ENCODE assay signal across 19 cellular contexts in the genomic region with DNA sequence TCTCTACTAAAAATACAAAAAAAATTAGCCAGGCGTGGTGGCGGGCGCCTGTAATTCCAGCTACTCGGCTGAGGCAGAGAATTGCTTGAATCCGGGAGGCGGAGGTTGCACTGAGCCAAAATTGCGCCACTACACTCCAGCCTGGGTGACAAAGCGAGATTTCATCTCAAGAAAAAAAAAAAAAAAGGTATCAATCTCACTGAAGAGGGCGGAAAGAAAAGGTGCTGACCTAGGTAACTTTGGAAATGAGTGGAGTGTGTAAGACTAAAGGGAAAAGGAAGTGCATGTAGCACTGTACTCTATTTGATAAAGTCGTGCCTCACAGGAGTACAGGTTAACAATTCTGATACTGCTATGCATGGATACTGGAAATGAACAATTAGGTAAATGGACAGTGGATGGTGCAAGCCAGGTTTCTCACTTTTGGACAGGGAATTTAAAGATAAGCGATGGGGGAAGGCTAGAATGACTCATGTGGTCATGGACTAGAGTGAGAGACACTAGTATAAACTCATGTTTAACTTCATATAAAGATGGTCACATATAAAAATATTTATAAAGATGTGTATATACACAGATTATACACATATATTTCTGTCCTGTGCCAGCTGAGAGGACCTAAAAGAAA.
DNase-seq lines count a peak whose midpoint lies in the region; ATAC-seq, FAIRE-seq and TF ChIP-seq lines count a peak whose summit lies in the region.
"Had no signal": no experiment of that assay in that cellular context is flagged by ENCODE, and none has a peak within 500 bp of the region (broad histone marks: within the 10 kb centered on the region; RNA-seq: fewer than 3 reads in every experiment).

No MANE protein-coding gene starts in this region.

- no peak overlapping the region for H3K4me3 ChIP-seq in K562
- H3K4me3 ChIP-seq in trophoblast cell (ENCODE audit: low read depth, low read length) = no peak overlapping the region
- H3K4me3 ChIP-seq: GM12878 had no signal

- H3K27me3 ChIP-seq in K562 (ENCODE audit: control insufficient read depth in 2 of 2, insufficient read depth in 2 of 2, low read length in 2 of 2) (no peaks in the 10 kb centered on the region), trophoblast cell (ENCODE audit: insufficient read depth, low read length) (no peaks in the 10 kb centered on the region)

- H3K9me3 ChIP-seq in K562 (replicated peaks; ENCODE audit: control insufficient read depth, insufficient read depth, low read depth, low read length) = no peaks in the 10 kb centered on the region
- H3K9me3 ChIP-seq in trophoblast cell (ENCODE audit: insufficient read depth, low read depth, low read length) = no peaks in the 10 kb centered on the region
- H3K9me3 ChIP-seq: Caco-2 had no signal

- in situ Hi-C loops in K562 (cut with MboI) = no loop called here

- H2AK5ac ChIP-seq in trophoblast cell (ENCODE audit: low read length) = no peak overlapping the region

- H3K4me2 ChIP-seq in K562 (ENCODE audit: insufficient read depth, low read length) (no peak overlapping the region), trophoblast cell (ENCODE audit: low read length) (no peak overlapping the region)

- H3K4me1 ChIP-seq in K562 (replicated peaks in 1 of 2; ENCODE audit: control insufficient read depth in 2 of 2, insufficient read depth in 2 of 2, low read length in 2 of 2) (peaks cover 0 to 4% of the 10 kb centered on the region in 2 experiments; a peak in 2 of 5 replicates), trophoblast cell (ENCODE audit: control insufficient read depth in 1 of 2, insufficient read depth in 2 of 2, low read length in 2 of 2) (no peaks in the 10 kb centered on the region)
- H3K4me1 ChIP-seq: Caco-2 had no signal

- H3K23ac ChIP-seq in trophoblast cell (ENCODE audit: low read length) = no peak overlapping the region

- no peaks in the 10 kb centered on the region for H4K20me1 ChIP-seq in K562 (replicated peaks; ENCODE audit: control insufficient read depth, insufficient read depth, low read length)

- H4K8ac ChIP-seq in trophoblast cell (ENCODE audit: low read depth, low read length) = no peak overlapping the region

- H3K14ac ChIP-seq in trophoblast cell (ENCODE audit: low read length) = no peak overlapping the region

- WGBS in K562 (ENCODE audit: insufficient coverage, low coverage, missing lambda C conversion rate) = 50% methylated on average over 8 of the region's 11 CpGs
- no CpG with 5 or more reads among the region's 11 CpGs for WGBS in trophoblast cell (ENCODE audit: extremely low coverage, insufficient coverage, insufficient read length)

- CTCF ChIA-PET in K562 (lab: Yijun Ruan, JAX; ENCODE audit: low intra/inter-chr PET ratio) = no interaction called here

- no peak overlapping the region for H2BK120ac ChIP-seq in trophoblast cell (ENCODE audit: insufficient read depth, low read length, poor library complexity)

- H3K36me3 ChIP-seq in K562 (ENCODE audit: control insufficient read depth, insufficient read depth, low read length) (no peaks in the 10 kb centered on the region), trophoblast cell (ENCODE audit: control insufficient read depth in 1 of 2, insufficient read depth in 2 of 2, low read length in 2 of 2) (no peaks in the 10 kb centered on the region)

- no peak for TF ChIP-seq RAD21 in K562 (CRISPR knock-in tag; conservative IDR thresholded peaks at IDR 0.05 in 1 of 2, IDR thresholded peaks at IDR 0.05 in 1 of 2)

- DNase-seq in M059J (ENCODE audit: low read depth) = peak; percentile 6
- peak in 1 of 4 experiments; percentile 23 for DNase-seq in K562 (ENCODE audit: extremely low read depth in 1 of 4, low spot score in 3 of 4)
- peak; percentile 14 to 51 for DNase-seq in trophoblast cell
- DNase-seq: C1 segment of cervical spinal cord; Caco-2; CD4-positive, CD25-positive, alpha-beta regulatory T cell; CD8-positive, alpha-beta T cell; DMS 273 treated with DMSO at 0.1 percent for 48 hours; DMS79; EL; GDM1; GOT3; HCEC 1CT had no signal

- TF ChIP-seq POLR2A in K562 (conservative IDR thresholded peaks at IDR 0.05) = no peak

- no TSS peak for BruUV-seq in K562 (replicated peaks; lab: Mats Ljungman, UMichigan)

- H3K18ac ChIP-seq in trophoblast cell (ENCODE audit: low read length) = no peak overlapping the region

- TF ChIP-seq CTCF in C4-2B (conservative IDR thresholded peaks at IDR 0.05) = no peak
- TF ChIP-seq CTCF in K562 (IDR thresholded peaks at IDR 0.05 in 2 of 3, conservative IDR thresholded peaks at IDR 0.05 in 1 of 3; ENCODE audit: insufficient read depth in 2 of 3, low read depth in 1 of 3, low read length in 3 of 3) = no peak

- H3K9ac ChIP-seq in K562 (ENCODE audit: insufficient read depth in 1 of 2, low read depth in 2 of 2, low read length in 2 of 2) = no peak overlapping the region
- H3K9ac ChIP-seq in trophoblast cell (ENCODE audit: low read length) = no peak overlapping the region

- POLR2A ChIA-PET in K562 (lab: Yijun Ruan, JAX) = no interaction called here

- no peak overlapping the region for H4K91ac ChIP-seq in trophoblast cell (ENCODE audit: low read depth, low read length)

- H3K27ac ChIP-seq in C4-2B (peak overlapping the region; percentile 67), K562 (ENCODE audit: extremely low read depth, low read depth, low read length) (no peak overlapping the region), trophoblast cell (ENCODE audit: low read depth, low read length) (no peak overlapping the region)

- no peaks in the 10 kb centered on the region for H3K79me1 ChIP-seq in trophoblast cell (ENCODE audit: low read length)

- no peak overlapping the region for H2BK5ac ChIP-seq in trophoblast cell (ENCODE audit: low read depth, low read length, poor library complexity)

- H3K79me2 ChIP-seq in K562 (ENCODE audit: control insufficient read depth, insufficient read depth, low read length) = no peaks in the 10 kb centered on the region
- no peaks in the 10 kb centered on the region for H3K79me2 ChIP-seq in trophoblast cell (ENCODE audit: control insufficient read depth, insufficient read depth, low read length, poor library complexity)

- no peaks in the 10 kb centered on the region for H3K9me1 ChIP-seq in K562 (ENCODE audit: control insufficient read depth, insufficient read depth, low read length)

- H2AFZ ChIP-seq in K562 (ENCODE audit: low read depth, low read length) = no peak overlapping the region
- H2AFZ ChIP-seq in trophoblast cell (ENCODE audit: insufficient read depth, low read length, poor library complexity) = no peak overlapping the region

- no peak overlapping the region for H2BK12ac ChIP-seq in trophoblast cell (ENCODE audit: low read length)

- H4K12ac ChIP-seq in trophoblast cell (ENCODE audit: low read depth, low read length) = no peak overlapping the region

- intact Hi-C loops in K562 (cut with micrococcal nuclease) = no loop called here

- TF ChIP-seq EP300 in K562 (IDR thresholded peaks at IDR 0.05; ENCODE audit: low read length) = no peak

- peak; percentile 56 for FAIRE-seq in K562 (lab: Jason Lieb, UNC)
- FAIRE-seq: GM19239, H54 had no signal

- ATAC-seq in K562 (peak; percentile 73), GM21381 (IDR thresholded peaks at IDR 0.05; ENCODE audit: unreplicated experiment) (no peak), HG03039 (IDR thresholded peaks at IDR 0.05; ENCODE audit: unreplicated experiment) (no peak)
- ATAC-seq: CD8-positive, alpha-beta T cell; GM12878 had no signal

- H3K4ac ChIP-seq in trophoblast cell (ENCODE audit: low read depth, low read length) = no peak overlapping the region

TF ChIP-seq in K562, 482 proteins besides CTCF, POLR2A, EP300 and RAD21 (continues in another document):
- TF ChIP-seq ATF3 (IDR thresholded peaks at IDR 0.05) (peak; percentile 45; the same call in 1 of the 2 replicates), ATF3 (CRISPR knock-in tag; conservative IDR thresholded peaks at IDR 0.05) (no peak), ZEB2 (IDR thresholded peaks at IDR 0.05) (peak; percentile 66; the same call in 1 of the 2 replicates), SMARCE1 (IDR thresholded peaks at IDR 0.05) (0 out of 2 replicates have a peak, but pooled peaks have one; percentile 43), MAFG (tag; conservative IDR thresholded peaks at IDR 0.05) (peak; percentile 74), ZNF316 (IDR thresholded peaks at IDR 0.05) (peak; percentile 92), DPF2 (IDR thresholded peaks at IDR 0.05) (peak; percentile 62), NFE2 (IDR thresholded peaks at IDR 0.05; ENCODE audit: low read depth) (peak; percentile 18; the same call in 1 of the 2 replicates), SMARCA4 (IDR thresholded peaks at IDR 0.05) (peak; percentile 58; the same call in 1 of the 2 replicates), ZNF384 (IDR thresholded peaks at IDR 0.05; ENCODE audit: low read depth, low read length) (peak; percentile 80), ARID1B (IDR thresholded peaks at IDR 0.05) (peak; percentile 54), ZNF282 (CRISPR knock-in tag; IDR thresholded peaks at IDR 0.05) (no peak), SETDB1 (IDR thresholded peaks at IDR 0.05; ENCODE audit: low read length) (no peak), ZNF445 (CRISPR knock-in tag; IDR thresholded peaks at IDR 0.05; ENCODE audit: low read depth) (no peak), CGGBP1 (CRISPR knock-in tag; IDR thresholded peaks at IDR 0.05) (no peak), MAFF (IDR thresholded peaks at IDR 0.05; ENCODE audit: low read length) (0 out of 2 replicates have a peak, but pooled peaks have one; percentile 8), HDAC6 (IDR thresholded peaks at IDR 0.05; ENCODE audit: low read depth, low read length) (no peak)
- TF ChIP-seq, protein P1, sequence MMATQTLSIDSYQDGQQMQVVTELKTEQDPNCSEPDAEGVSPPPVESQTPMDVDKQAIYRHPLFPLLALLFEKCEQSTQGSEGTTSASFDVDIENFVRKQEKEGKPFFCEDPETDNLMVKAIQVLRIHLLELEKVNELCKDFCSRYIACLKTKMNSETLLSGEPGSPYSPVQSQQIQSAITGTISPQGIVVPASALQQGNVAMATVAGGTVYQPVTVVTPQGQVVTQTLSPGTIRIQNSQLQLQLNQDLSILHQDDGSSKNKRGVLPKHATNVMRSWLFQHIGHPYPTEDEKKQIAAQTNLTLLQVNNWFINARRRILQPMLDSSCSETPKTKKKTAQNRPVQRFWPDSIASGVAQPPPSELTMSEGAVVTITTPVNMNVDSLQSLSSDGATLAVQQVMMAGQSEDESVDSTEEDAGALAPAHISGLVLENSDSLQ (IDR thresholded peaks at IDR 0.05) = peak; percentile 8; the same call in 1 of the 2 replicates
